ENCODE assay signal across 19 cellular contexts in the genomic region with DNA sequence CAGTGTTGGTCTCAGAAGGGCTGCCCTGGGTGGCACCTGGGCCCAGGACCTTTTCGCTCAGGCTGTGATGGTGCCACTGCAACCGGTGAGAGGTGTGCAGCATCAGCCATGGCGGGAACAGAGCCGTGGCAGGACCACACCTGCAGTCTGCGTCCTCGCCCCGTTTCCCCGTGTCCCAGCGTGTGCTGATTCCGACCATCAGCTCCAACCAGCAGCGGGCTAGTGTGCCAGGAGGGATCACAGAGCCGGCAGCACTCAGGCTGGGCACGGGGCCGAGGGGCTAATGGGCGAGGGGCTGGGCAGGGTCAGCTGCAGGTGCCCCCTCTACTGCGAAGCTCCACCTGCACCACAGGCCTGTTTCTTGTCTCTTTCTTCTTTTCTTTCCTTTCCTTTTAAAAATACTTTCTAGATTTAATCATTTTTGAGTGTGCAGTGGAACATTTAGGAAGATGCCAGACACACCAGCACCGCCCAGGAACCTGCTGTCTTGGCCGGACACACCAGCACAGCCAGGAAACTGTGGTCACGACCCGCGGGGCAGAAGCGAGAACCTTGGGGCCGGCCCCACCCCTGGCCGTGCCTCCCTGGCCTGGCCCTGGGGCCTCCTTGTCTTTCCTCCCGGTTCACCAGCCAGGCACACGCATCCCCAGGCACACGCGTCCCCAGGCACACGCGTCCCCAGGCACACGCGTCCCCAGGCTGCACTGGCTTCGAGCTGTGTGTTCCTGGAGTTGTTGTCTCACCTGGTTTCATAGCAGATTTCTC. TPM values are rescaled to one million over a fixed set of nuclear protein-coding genes. Genes with fewer than 3 reads are reported as not detected.
"Had no signal": no experiment of that assay in that cellular context is flagged by ENCODE, and none has a peak within 500 bp of the region (broad histone marks: within the 10 kb centered on the region; RNA-seq: fewer than 3 reads in every experiment).

No MANE protein-coding gene starts in this region.

- ATAC-seq: foreskin keratinocyte; naive thymus-derived CD8-positive, alpha-beta T cell had no signal

- H3K27me3 ChIP-seq: ascending aorta, foreskin keratinocyte had no signal

- H3K4me1 ChIP-seq: ascending aorta, foreskin keratinocyte had no signal

- H3K9me3 ChIP-seq: ascending aorta had no signal

- H3K4me3 ChIP-seq: ascending aorta, coronary artery, left ventricle myocardium inferior, tibial nerve had no signal

- DNase-seq: activated B cell treated with CpG ODN at 0.5 μM for 24 hours; activated naive CD4-positive, alpha-beta T cell treated with Interleukin-2 at 50 U/mL for 16 hours; activated T-cell treated with anti-CD3 and anti-CD28 coated beads, Interleukin-2, amount 50 U/mL, for 1 hour; foreskin keratinocyte; hypothalamus; left ventricle myocardium inferior; mesendoderm; T-helper 2 cell had no signal

- H3K4me3 Mint-ChIP-seq: activated B cell treated with CpG ODN at 0.5 μM for 24 hours; activated CD8-positive, alpha-beta T cell treated with anti-CD3 and anti-CD28 coated beads for 36 hours; central memory CD8-positive, alpha-beta T cell; stimulated activated naive CD8-positive, alpha-beta T cell treated with anti-CD3 and anti-CD28 coated beads, Interleukin-15, Interleukin-2, amounts not matched to agents 100 ng/mL and 50 ng/mL, for 24 hours had no signal

- H3K36me3 ChIP-seq: ascending aorta, left ventricle myocardium inferior, tibial nerve had no signal

- H3K9me3 Mint-ChIP-seq: central memory CD8-positive, alpha-beta T cell; stimulated activated naive CD8-positive, alpha-beta T cell treated with anti-CD3 and anti-CD28 coated beads, Interleukin-15, Interleukin-2, amounts not matched to agents 100 ng/mL and 50 ng/mL, for 24 hours had no signal

- H3K27ac ChIP-seq: ascending aorta, coronary artery, foreskin keratinocyte, left ventricle myocardium inferior, tibial nerve had no signal

- H3K27ac Mint-ChIP-seq: activated B cell treated with CpG ODN at 0.5 μM for 24 hours; activated CD8-positive, alpha-beta T cell treated with anti-CD3 and anti-CD28 coated beads for 36 hours; activated T-helper 2 cell treated with anti-CD3 and anti-CD28 coated beads, Interferon-gamma antibody, Interleukin-2, Interleukin-4, amounts not matched to agents 10 μg/mL and 5 μg/mL and 100 μg/mL, durations not matched to agents 14 hours and 24 hours and 36 hours; stimulated activated naive CD8-positive, alpha-beta T cell treated with anti-CD3 and anti-CD28 coated beads, Interleukin-15, Interleukin-2, amounts not matched to agents 100 ng/mL and 50 ng/mL, for 24 hours had no signal

- H3K4me1 Mint-ChIP-seq: activated B cell treated with CpG ODN at 0.5 μM for 24 hours had no signal

RNA-seq across cellular contexts. Expression of a gene that starts 34.6 kb away (rescaled TPM):
- total RNA-seq: activated B cell treated with CpG ODN at 0.5 μM for 24 hours; activated CD8-positive, alpha-beta T cell treated with anti-CD3 and anti-CD28 coated beads for 36 hours; activated T-helper 2 cell treated with anti-CD3 and anti-CD28 coated beads, Interferon-gamma antibody, Interleukin-2, Interleukin-4, amounts not matched to agents 10 μg/mL and 5 μg/mL and 100 μg/mL, durations not matched to agents 14 hours and 24 hours and 36 hours; ascending aorta; epithelial cell of proximal tubule; fibroblast of lung; foreskin keratinocyte; left ventricle myocardium inferior; naive thymus-derived CD8-positive, alpha-beta T cell had no signal
- polyA plus RNA-seq: fibroblast of lung; foreskin keratinocyte; keratinocyte; naive thymus-derived CD8-positive, alpha-beta T cell had no signal

RNA-seq across cellular contexts. Expression of a gene that starts 37.7 kb away (rescaled TPM):
- total RNA-seq: activated CD8-positive, alpha-beta T cell treated with anti-CD3 and anti-CD28 coated beads for 36 hours had no signal
- polyA plus RNA-seq: naive thymus-derived CD8-positive, alpha-beta T cell had no signal
